17 cellular contexts compared by ENCODE assay signal in the genomic region with DNA sequence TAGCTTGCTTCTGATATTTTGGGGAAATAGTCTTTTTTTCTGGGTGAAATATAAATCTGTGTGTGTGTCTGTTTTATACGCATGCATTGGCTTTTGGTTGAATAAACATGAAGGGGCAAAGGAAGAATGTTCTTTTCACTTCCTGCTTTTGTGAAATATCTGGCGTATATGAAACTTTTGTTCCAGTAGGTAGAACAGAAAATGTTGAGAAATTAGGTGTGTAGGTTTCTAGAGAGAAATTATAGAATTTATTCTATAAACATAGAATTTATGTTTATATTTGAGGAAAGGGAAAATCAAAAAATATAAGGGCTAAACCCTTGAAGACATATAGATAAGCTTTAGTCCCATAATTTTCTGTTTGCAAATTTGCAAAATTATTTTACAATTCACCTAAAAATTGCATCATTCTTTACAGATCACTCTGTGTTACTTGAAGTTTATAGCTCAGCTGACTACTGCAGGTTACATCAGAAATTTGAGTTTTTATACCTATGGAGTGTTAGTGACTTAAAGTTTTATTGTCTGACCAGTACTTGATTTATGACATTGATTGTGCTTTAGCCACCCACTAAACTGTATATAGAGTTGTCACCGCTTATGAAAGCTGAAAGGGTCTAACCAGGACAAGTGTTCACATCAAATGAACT.
DNase-seq lines count a peak whose midpoint lies in the region; ATAC-seq, FAIRE-seq and TF ChIP-seq lines count a peak whose summit lies in the region.
"Had no signal": no experiment of that assay in that cellular context is flagged by ENCODE, and none has a peak within 500 bp of the region (broad histone marks: within the 10 kb centered on the region; RNA-seq: fewer than 3 reads in every experiment).

No MANE protein-coding gene starts in this region.

- ATAC-seq in A549 (no peak), HG02870 (IDR thresholded peaks at IDR 0.05; ENCODE audit: unreplicated experiment) (no peak)
- ATAC-seq: left lung had no signal

- H3K27ac ChIP-seq in A549 (peak overlapping the region; percentile 0 to 15; a peak in 2 of 6 replicates), suprapubic skin (no peak overlapping the region)
- H3K27ac ChIP-seq: adrenal gland, esophagus squamous epithelium, left lung had no signal

- intact Hi-C loops in dendritic cell treated with granulocyte-macrophage colony-stimulating factor and Interleukin-4, amounts not matched to agents 40 ng/mL and 50 ng/mL, for 4 days (cut with micrococcal nuclease), result no loop called here

- H3K4me1 Mint-ChIP-seq in dendritic cell treated with granulocyte-macrophage colony-stimulating factor and Interleukin-4, amounts not matched to agents 40 ng/mL and 50 ng/mL, for 4 days (ENCODE audit: low read depth), result peaks cover 12% of the 10 kb centered on the region
- H3K4me1 Mint-ChIP-seq: central memory CD8-positive, alpha-beta T cell had no signal

- CTCF ChIA-PET in A549 (lab: Yijun Ruan, JAX), result no interaction called here

- H3K27me3 Mint-ChIP-seq in dendritic cell treated with granulocyte-macrophage colony-stimulating factor and Interleukin-4, amounts not matched to agents 40 ng/mL and 50 ng/mL, for 4 days, result no peaks in the 10 kb centered on the region
- H3K27me3 Mint-ChIP-seq: central memory CD8-positive, alpha-beta T cell had no signal

- no peaks in the 10 kb centered on the region for H3K27me3 ChIP-seq in suprapubic skin
- H3K27me3 ChIP-seq: adrenal gland, esophagus squamous epithelium, left lung had no signal

- FAIRE-seq in A549 (lab: Jason Lieb, UNC) (no peak), GM12891 (lab: Jason Lieb, UNC) (peak; percentile 85)

- no peaks in the 10 kb centered on the region for H3K36me3 ChIP-seq in suprapubic skin
- H3K36me3 ChIP-seq: adrenal gland, esophagus squamous epithelium, left lung had no signal

- no peaks in the 10 kb centered on the region for H3K9me3 ChIP-seq in A549
- no peaks in the 10 kb centered on the region for H3K9me3 ChIP-seq in suprapubic skin
- H3K9me3 ChIP-seq: adrenal gland, esophagus squamous epithelium, left lung had no signal

- no peak for DNase-seq in A549 (ENCODE audit: low read depth in 1 of 2, low spot score in 1 of 2)
- DNase-seq in GM12891 (ENCODE audit: insufficient read length, low spot score), result no peak
- DNase-seq in OCI-M1 (lab: John Stamatoyannopoulos, UW), result peak; percentile 19
- DNase-seq in DMS79 treated with DMSO at 0.1 percent for 48 hours (lab: John Stamatoyannopoulos, UW), result no peak
- no peak for DNase-seq in GM13976 (ENCODE audit: low spot score)
- no peak for DNase-seq in suprapubic skin (ENCODE audit: low spot score in 2 of 2)
- DNase-seq: adrenal gland, DMS153, esophagus squamous epithelium, KG1, left lung, NCI-H1694, NCI-H526, Right ventricle myocardium superior had no signal

- no peak for TF ChIP-seq RAD21 in A549 (conservative IDR thresholded peaks at IDR 0.05 in 1 of 2, IDR thresholded peaks at IDR 0.05 in 1 of 2)

- in situ Hi-C loops in GM13976 (cut with MboI; ENCODE audit: low sequenced_read_pairs, unreplicated experiment), result no loop called here

- no peak for TF ChIP-seq EP300 in A549 (IDR thresholded peaks at IDR 0.05)
- TF ChIP-seq EP300 in suprapubic skin (IDR thresholded peaks at IDR 0.05), result no peak

- H3K4me3 Mint-ChIP-seq in dendritic cell treated with granulocyte-macrophage colony-stimulating factor and Interleukin-4, amounts not matched to agents 40 ng/mL and 50 ng/mL, for 4 days, result no peak overlapping the region
- H3K4me3 Mint-ChIP-seq: central memory CD8-positive, alpha-beta T cell had no signal

- POLR2A ChIA-PET in A549 (lab: Yijun Ruan, JAX), result no interaction called here

- H3K27ac Mint-ChIP-seq in dendritic cell treated with granulocyte-macrophage colony-stimulating factor and Interleukin-4, amounts not matched to agents 40 ng/mL and 50 ng/mL, for 4 days, result peak overlapping the region; percentile 30

- 92% methylated on average over 3 of the region's 3 CpGs for WGBS in A549 (ENCODE audit: missing lambda C conversion rate)
- WGBS in suprapubic skin, result 84% methylated on average over 3 of the region's 3 CpGs

- TF ChIP-seq CTCF in A549 (IDR thresholded peaks at IDR 0.05), result no peak
- TF ChIP-seq CTCF in GM13976 (IDR thresholded peaks at IDR 0.05; ENCODE audit: borderline replicate concordance, control extremely low read depth, extremely low read depth, insufficient read depth, missing control alignments), result no peak
- TF ChIP-seq CTCF in suprapubic skin (IDR thresholded peaks at IDR 0.05), result no peak

- H3K36me3 Mint-ChIP-seq in dendritic cell treated with granulocyte-macrophage colony-stimulating factor and Interleukin-4, amounts not matched to agents 40 ng/mL and 50 ng/mL, for 4 days (ENCODE audit: low read depth), result peaks cover 11% of the 10 kb centered on the region

- H3K4me3 ChIP-seq in A549 (no peak overlapping the region), suprapubic skin (no peak overlapping the region)
- H3K4me3 ChIP-seq: adrenal gland, esophagus squamous epithelium, left lung had no signal

- H3K4me2 ChIP-seq in A549, result 0 out of 3 replicates have a peak overlapping the region, but pooled peaks have one; percentile 2

- no peaks in the 10 kb centered on the region for H3K9me3 Mint-ChIP-seq in dendritic cell treated with granulocyte-macrophage colony-stimulating factor and Interleukin-4, amounts not matched to agents 40 ng/mL and 50 ng/mL, for 4 days
- H3K9me3 Mint-ChIP-seq: central memory CD8-positive, alpha-beta T cell had no signal

- TF ChIP-seq POLR2A in A549 (IDR thresholded peaks at IDR 0.05; ENCODE audit: low read length), result no peak
- no peak for TF ChIP-seq POLR2A in GM12891 (IDR thresholded peaks at IDR 0.05; ENCODE audit: low read depth, low read length)
- TF ChIP-seq POLR2A in suprapubic skin (IDR thresholded peaks at IDR 0.05), result no peak

- H3K4me1 ChIP-seq in A549, result peaks cover 14% of the 10 kb centered on the region; the same call in 2 of the 3 replicates
- H3K4me1 ChIP-seq in suprapubic skin, result no peaks in the 10 kb centered on the region
- H3K4me1 ChIP-seq: esophagus squamous epithelium, left lung had no signal

TF ChIP-seq in A549, 52 proteins besides CTCF, POLR2A, EP300 and RAD21:
- TF ChIP-seq CEBPB (IDR thresholded peaks at IDR 0.05), result no peak
- TF ChIP-seq ZFP36 (IDR thresholded peaks at IDR 0.05; ENCODE audit: borderline replicate concordance, partially characterized antibody), result no peak
- no peak for TF ChIP-seq JUN (IDR thresholded peaks at IDR 0.05)
- TF ChIP-seq PHF8 (IDR thresholded peaks at IDR 0.05; ENCODE audit: borderline replicate concordance, low read depth), result no peak
TF ChIP-seq in A549: peak in this region for 0.

TF ChIP-seq in GM12891, 5 proteins besides CTCF, POLR2A, EP300 and RAD21:
- TF ChIP-seq TAF1 (IDR thresholded peaks at IDR 0.05; ENCODE audit: low read depth, low read length), result no peak
- TF ChIP-seq PAX5 (IDR thresholded peaks at IDR 0.05; ENCODE audit: insufficient read depth, low read length, severe bottlenecking), result no peak
- TF ChIP-seq POU2F2 (IDR thresholded peaks at IDR 0.05; ENCODE audit: low read depth, low read length), result no peak
- TF ChIP-seq SPI1 (IDR thresholded peaks at IDR 0.05; ENCODE audit: low read depth, low read length), result peak; percentile 90
